8 cellular contexts compared by ENCODE assay signal in the genomic region with DNA sequence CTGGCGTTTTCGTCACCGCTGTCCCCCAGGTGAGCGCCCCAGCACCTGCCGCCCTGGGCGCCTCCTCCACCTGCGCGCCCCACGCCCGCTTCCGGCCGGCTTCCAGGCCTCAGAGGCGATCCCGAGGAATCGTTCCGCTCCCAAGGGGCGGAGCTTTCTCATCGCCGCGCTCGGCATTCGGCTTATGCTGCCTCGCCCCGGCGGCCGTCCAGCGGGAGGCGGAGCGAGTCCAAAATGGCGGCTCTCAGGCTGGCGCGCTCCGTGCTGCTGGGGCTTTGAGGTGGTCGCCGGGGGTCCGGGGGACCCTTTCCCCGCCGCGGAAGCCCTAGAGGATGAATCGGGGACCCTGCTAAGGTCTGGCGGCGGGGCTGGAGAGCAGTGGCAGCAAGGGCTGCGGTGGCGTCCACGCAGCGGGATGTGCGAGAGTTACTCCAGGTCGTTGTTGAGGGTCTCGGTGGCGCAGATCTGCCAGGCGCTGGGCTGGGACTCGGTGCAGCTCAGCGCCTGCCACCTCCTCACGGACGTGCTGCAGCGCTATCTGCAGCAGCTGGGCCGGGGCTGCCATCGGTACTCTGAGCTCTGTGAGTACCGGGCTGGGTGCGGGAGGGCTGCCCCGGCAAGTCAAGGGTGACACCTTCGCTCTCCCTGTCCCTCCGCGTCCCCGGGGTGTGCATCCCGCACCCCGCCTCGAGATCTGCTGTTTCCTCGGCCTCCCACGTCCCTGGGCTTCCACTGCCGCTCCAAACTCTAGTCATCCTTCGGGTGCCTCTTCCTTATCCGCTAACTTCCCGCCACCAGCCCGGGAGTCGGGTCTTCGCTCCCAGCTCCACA. TPM values are rescaled to one million over a fixed set of nuclear protein-coding genes. Genes with fewer than 3 reads are reported as not detected.
DNase-seq lines count a peak whose midpoint lies in the region; ATAC-seq, FAIRE-seq and TF ChIP-seq lines count a peak whose summit lies in the region.

A gene with protein sequence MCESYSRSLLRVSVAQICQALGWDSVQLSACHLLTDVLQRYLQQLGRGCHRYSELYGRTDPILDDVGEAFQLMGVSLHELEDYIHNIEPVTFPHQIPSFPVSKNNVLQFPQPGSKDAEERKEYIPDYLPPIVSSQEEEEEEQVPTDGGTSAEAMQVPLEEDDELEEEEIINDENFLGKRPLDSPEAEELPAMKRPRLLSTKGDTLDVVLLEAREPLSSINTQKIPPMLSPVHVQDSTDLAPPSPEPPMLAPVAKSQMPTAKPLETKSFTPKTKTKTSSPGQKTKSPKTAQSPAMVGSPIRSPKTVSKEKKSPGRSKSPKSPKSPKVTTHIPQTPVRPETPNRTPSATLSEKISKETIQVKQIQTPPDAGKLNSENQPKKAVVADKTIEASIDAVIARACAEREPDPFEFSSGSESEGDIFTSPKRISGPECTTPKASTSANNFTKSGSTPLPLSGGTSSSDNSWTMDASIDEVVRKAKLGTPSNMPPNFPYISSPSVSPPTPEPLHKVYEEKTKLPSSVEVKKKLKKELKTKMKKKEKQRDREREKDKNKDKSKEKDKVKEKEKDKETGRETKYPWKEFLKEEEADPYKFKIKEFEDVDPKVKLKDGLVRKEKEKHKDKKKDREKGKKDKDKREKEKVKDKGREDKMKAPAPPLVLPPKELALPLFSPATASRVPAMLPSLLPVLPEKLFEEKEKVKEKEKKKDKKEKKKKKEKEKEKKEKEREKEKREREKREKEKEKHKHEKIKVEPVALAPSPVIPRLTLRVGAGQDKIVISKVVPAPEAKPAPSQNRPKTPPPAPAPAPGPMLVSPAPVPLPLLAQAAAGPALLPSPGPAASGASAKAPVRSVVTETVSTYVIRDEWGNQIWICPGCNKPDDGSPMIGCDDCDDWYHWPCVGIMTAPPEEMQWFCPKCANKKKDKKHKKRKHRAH (plus strand): TSS at position 211 of the 831 bp plus-strand sequence. CDS start 205 bp downstream, at position 416.

- H3K9me3 Mint-ChIP-seq in naive B cell = peaks cover 0 to 3% (median 0%) of the 10 kb centered on the region in 7 donors

- H3K79me2 ChIP-seq in DOHH2 (ENCODE audit: control insufficient read depth, low read length) = peaks cover 29% of the 10 kb centered on the region

- no peak for FAIRE-seq in RCC 7860 (lab: Jason Lieb, UNC)

- H3K36me3 Mint-ChIP-seq in naive B cell = peaks cover 0 to 8% of the 10 kb centered on the region in 2 donors

- H3K36me3 ChIP-seq in DOHH2 (ENCODE audit: control insufficient read depth, low read length) = peaks cover 21% of the 10 kb centered on the region

- peak within 1 kb of the TSS; percentile 97 for H3K4me2 ChIP-seq in DOHH2 (ENCODE audit: low read length)

- H3K4me1 Mint-ChIP-seq in naive B cell = peaks cover 27 to 35% (median 29%) of the 10 kb centered on the region in 3 donors

- H3K27ac Mint-ChIP-seq in naive B cell = peak within 1 kb of the TSS; percentile 82 to 97 (median 93)

- peak; percentile 90 for ATAC-seq in GM21723 (IDR thresholded peaks at IDR 0.05; ENCODE audit: unreplicated experiment)
- ATAC-seq in naive B cell (ENCODE audit: low read depth in 2 of 2) = peak; percentile 86 to 88

- no peaks in the 10 kb centered on the region for H3F3A ChIP-seq in DOHH2 (ENCODE audit: control insufficient read depth, insufficient read depth)

- peak; percentile 86 for DNase-seq in Jurkat, Clone E6-1 (ENCODE audit: low read depth, low spot score)
- DNase-seq in RCC 7860 (ENCODE audit: low spot score) (peak; percentile 70), activated T-helper 1 cell treated with Interleukin-2 at 50 U/mL for 16 hours (ENCODE audit: low read depth) (peak; percentile 89), fibroblast of gingiva (ENCODE audit: low read depth) (peak; percentile 84), naive B cell (peak; percentile 88)
- peak; percentile 84 to 87 for DNase-seq in stimulated activated CD8-positive, alpha-beta memory T cell treated with anti-CD3 and anti-CD28 coated beads, Interleukin-7, amount 100 ng/mL, for 48 hours (ENCODE audit: extremely low read depth in 1 of 2, low read depth in 1 of 2)

- H3K27me3 Mint-ChIP-seq in naive B cell = peaks cover 6 to 9% (median 7%) of the 10 kb centered on the region in 3 donors

- no peaks in the 10 kb centered on the region for H3K9me3 ChIP-seq in DOHH2 (ENCODE audit: control insufficient read depth, insufficient read depth, low read length)

- peak within 1 kb of the TSS; percentile 93 to 100 (median 98) for H3K4me3 Mint-ChIP-seq in naive B cell

- no peaks in the 10 kb centered on the region for H3K9me2 ChIP-seq in DOHH2 (replicated peaks; ENCODE audit: control insufficient read depth, low read length)

- peak within 1 kb of the TSS; percentile 100 for H3K4me3 ChIP-seq in DOHH2 (ENCODE audit: low read length)
- peak within 1 kb of the TSS; percentile 95 for H3K4me3 ChIP-seq in Jurkat, Clone E6-1 (ENCODE audit: low read length)

- no peak for TF ChIP-seq CTCF in DOHH2 (IDR thresholded peaks at IDR 0.05; ENCODE audit: low read depth, low read length, poor library complexity, severe bottlenecking)

- H3K27me3 ChIP-seq in DOHH2 (ENCODE audit: control insufficient read depth, low read length) = no peaks in the 10 kb centered on the region

- H3K4me1 ChIP-seq in DOHH2 (ENCODE audit: control insufficient read depth, low read length) = peaks cover 22% of the 10 kb centered on the region

- H3K27ac ChIP-seq in DOHH2 (ENCODE audit: low read depth, low read length) = no peak within 1 kb of the TSS

- peaks cover 4% of the 10 kb centered on the region; the same call in 1 of the 2 replicates for H4K20me1 ChIP-seq in DOHH2 (ENCODE audit: control insufficient read depth, insufficient read depth, low read depth, low read length)

RNA-seq across cellular contexts. Expression of the gene that starts here (rescaled TPM):
- polyA plus RNA-seq in Jurkat, Clone E6-1 (2012; ENCODE audit: insufficient read depth, insufficient read length) = 10.3 TPM
- polyA plus RNA-seq in naive B cell (ENCODE audit: low read depth in 6 of 6) = 10 to 100 TPM in 1 of 6 donors, 1 to 10 TPM in 5; 6.3 to 17.3 (median 9.5) TPM
